Comparison of ENCODE assay signal across 1 cellular context in the genomic region with DNA sequence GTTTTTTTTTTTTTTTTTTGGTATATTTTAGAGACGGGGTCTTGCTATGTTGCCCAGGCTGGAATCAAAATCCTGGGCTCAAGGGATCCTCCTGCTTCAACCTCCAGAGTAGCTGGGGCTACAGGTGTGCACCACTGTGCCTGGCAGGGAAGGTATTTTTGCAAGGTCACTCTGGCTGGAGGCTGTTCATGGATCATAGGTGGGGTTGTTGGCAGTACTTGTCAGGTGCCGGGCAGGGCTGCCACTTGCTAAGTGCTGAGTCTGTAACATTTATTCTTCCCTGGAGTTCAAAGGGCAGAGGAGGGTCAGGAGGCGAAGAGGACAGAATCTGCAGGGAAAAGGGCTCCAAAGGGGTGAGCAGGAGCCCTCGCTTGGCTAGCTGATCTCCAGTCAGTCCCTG.
TF ChIP-seq lines count a peak whose summit lies in the region.

No MANE protein-coding gene starts in this region.

TF ChIP-seq in HepG2, 621 proteins besides CTCF, POLR2A, EP300 and RAD21:
- TF ChIP-seq BORCS8-MEF2B (CRISPR knock-in tag; IDR thresholded peaks at IDR 0.05) (no peak), ZNF121 (CRISPR knock-in tag; IDR thresholded peaks at IDR 0.05) (peak; percentile 49; the same call in 1 of the 2 replicates)
TF ChIP-seq in HepG2: peak in this region for 1.
